1 cellular context compared by ENCODE assay signal in the genomic region with DNA sequence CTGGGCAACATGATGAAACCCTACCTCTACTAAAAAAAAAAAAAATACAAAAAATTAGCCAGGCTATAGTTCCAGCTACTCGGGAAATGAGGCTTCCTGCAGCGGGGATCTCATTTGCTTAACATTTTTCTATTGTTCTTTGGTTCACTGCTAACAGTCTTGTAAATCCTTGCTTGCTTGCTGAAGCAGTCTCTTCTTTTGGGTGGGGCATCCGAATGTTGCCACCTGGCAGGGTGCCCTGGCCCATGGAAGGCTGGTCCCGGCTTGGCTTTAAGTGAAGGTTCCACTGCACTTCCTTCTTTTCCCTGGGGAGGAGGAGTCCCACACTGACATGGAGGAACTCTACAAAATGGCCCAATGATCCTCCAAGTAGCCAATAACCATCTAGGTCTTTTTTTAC.
TF ChIP-seq lines count a peak whose summit lies in the region.

No MANE protein-coding gene starts in this region.

TF ChIP-seq in Ishikawa, 13 proteins besides CTCF, POLR2A, EP300 and RAD21 (continued from another document):
- TF ChIP-seq, protein P1, sequence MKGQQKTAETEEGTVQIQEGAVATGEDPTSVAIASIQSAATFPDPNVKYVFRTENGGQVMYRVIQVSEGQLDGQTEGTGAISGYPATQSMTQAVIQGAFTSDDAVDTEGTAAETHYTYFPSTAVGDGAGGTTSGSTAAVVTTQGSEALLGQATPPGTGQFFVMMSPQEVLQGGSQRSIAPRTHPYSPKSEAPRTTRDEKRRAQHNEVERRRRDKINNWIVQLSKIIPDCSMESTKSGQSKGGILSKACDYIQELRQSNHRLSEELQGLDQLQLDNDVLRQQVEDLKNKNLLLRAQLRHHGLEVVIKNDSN (IDR thresholded peaks at IDR 0.05), result no peak
- TF ChIP-seq YY1 (IDR thresholded peaks at IDR 0.05; ENCODE audit: low read depth) (peak; percentile 25; the same call in 1 of the 2 replicates), ZBTB7A (IDR thresholded peaks at IDR 0.05; ENCODE audit: low read depth) (no peak), TAF1 (IDR thresholded peaks at IDR 0.05; ENCODE audit: low read depth) (no peak), FOXM1 (IDR thresholded peaks at IDR 0.05; ENCODE audit: borderline replicate concordance, low read depth) (no peak), TCF12 (IDR thresholded peaks at IDR 0.05; ENCODE audit: low read depth) (peak; percentile 52)
- TF ChIP-seq, protein P2, sequence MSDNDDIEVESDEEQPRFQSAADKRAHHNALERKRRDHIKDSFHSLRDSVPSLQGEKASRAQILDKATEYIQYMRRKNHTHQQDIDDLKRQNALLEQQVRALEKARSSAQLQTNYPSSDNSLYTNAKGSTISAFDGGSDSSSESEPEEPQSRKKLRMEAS (IDR thresholded peaks at IDR 0.05), result no peak
